Comparison of ENCODE assay signal across 29 cellular contexts in the genomic region with DNA sequence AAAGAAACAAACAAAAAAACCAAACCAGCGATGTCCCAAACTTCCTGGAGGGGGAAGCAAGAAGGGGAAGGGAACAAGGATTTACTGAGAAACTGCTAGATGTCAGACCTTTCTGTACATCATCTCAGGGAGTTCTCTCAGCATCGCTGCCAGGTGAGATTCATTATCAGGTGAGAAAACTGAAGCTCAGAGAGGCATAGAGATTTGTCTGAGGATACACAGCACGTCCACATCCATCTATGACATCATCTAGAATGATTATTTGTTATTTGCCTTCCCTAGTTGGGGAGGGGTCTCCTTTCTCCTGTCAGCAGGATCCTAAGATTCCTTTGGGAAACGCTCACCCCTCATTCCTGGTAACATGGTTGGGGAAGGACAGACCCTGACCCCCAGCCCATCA. TPM values are rescaled to one million over a fixed set of nuclear protein-coding genes. Genes with fewer than 3 reads are reported as not detected.
"Had no signal": no experiment of that assay in that cellular context is flagged by ENCODE, and none has a peak within 500 bp of the region (broad histone marks: within the 10 kb centered on the region; RNA-seq: fewer than 3 reads in every experiment).

No MANE protein-coding gene starts in this region.

- DNase-seq: naive thymus-derived CD4-positive, alpha-beta T cell; natural killer cell; nucleus accumbens; ovary; right cardiac atrium; spleen; stimulated activated CD4-positive, alpha-beta T cell treated with anti-CD3 and anti-CD28 coated beads, Interleukin-12 subunit alpha, Interleukin-12 subunit beta, amount 100 ng/mL, for 4 hours; stimulated activated CD4-positive, alpha-beta T cell treated with anti-CD3 and anti-CD28 coated beads, Interleukin-1b, Interleukin-23, amount 100 ng/mL, for 48 hours; stimulated activated CD4-positive, alpha-beta T cell treated with anti-CD3 and anti-CD28 coated beads, Interleukin-4, amount 100 ng/mL, for 1 hour; stimulated activated CD4-positive, alpha-beta T cell treated with anti-CD3 and anti-CD28 coated beads, Interleukin-4, amount 100 ng/mL, for 4 hours; stimulated activated CD8-positive, alpha-beta memory T cell treated with anti-CD3 and anti-CD28 coated beads, Interleukin-4, amount 100 ng/mL, for 48 hours; stimulated activated naive CD4-positive, alpha-beta T cell; stimulated activated naive CD8-positive, alpha-beta T cell treated with anti-CD3 and anti-CD28 coated beads, Interleukin-15, amount 100 ng/mL, for 72 hours; stimulated activated naive CD8-positive, alpha-beta T cell treated with anti-CD3 and anti-CD28 coated beads, Interleukin-15, Interleukin-2, amounts not matched to agents 100 U/mL and 50 U/mL, for 24 hours; substantia nigra; testis; tibial artery; transverse colon; upper lobe of right lung; uterus had no signal

- H3K27ac ChIP-seq: neutrophil, ovary, parathyroid adenoma, psoas muscle, skin epidermis, spleen, suprapubic skin, testis, tibial artery, transverse colon, upper lobe of right lung, uterus had no signal

- H3K4me3 ChIP-seq: ovary, psoas muscle, skin epidermis, smooth muscle cell, spleen, suprapubic skin, testis, tibial artery, transverse colon, upper lobe of right lung, uterus had no signal

- H3K36me3 ChIP-seq: neutrophil, ovary, spleen, suprapubic skin, tibial artery, transverse colon, upper lobe of right lung, uterus had no signal

- ATAC-seq: naive thymus-derived CD4-positive, alpha-beta T cell; natural killer cell; psoas muscle; right cardiac atrium; sciatic nerve; stimulated activated memory B cell treated with anti-CD40 and anti-IgM and Interleukin-4, amounts not matched to agents 10 μg/mL and 1 μg/mL and 100 μg/mL, for 72 hours; stimulated activated naive CD8-positive, alpha-beta T cell treated with anti-CD3 and anti-CD28 coated beads, Interleukin-15, amount 100 ng/mL, for 72 hours; stimulated activated naive CD8-positive, alpha-beta T cell treated with anti-CD3 and anti-CD28 coated beads, Interleukin-15, Interleukin-2, amounts not matched to agents 100 U/mL and 50 U/mL, for 24 hours; upper lobe of right lung had no signal

- H3K79me2 ChIP-seq: parathyroid adenoma had no signal

- H3K27me3 ChIP-seq: ovary, testis, uterus had no signal

- H3K9me3 ChIP-seq: neutrophil, ovary, psoas muscle, spleen, suprapubic skin, testis, tibial artery, transverse colon, upper lobe of right lung, uterus had no signal

- H3K4me1 ChIP-seq: parathyroid adenoma, psoas muscle, suprapubic skin, testis, tibial artery, transverse colon, upper lobe of right lung, uterus had no signal

- H3K4me2 ChIP-seq: smooth muscle cell had no signal

- H2AFZ ChIP-seq: parathyroid adenoma had no signal

- H3K9ac ChIP-seq: parathyroid adenoma had no signal

RNA-seq across cellular contexts. Expression of a gene that starts 57.1 kb away (rescaled TPM):
- total RNA-seq: naive thymus-derived CD4-positive, alpha-beta T cell; natural killer cell; renal cortical epithelial cell had no signal
- polyA plus RNA-seq: naive thymus-derived CD4-positive, alpha-beta T cell had no signal
